14 cellular contexts compared by ENCODE assay signal in genomic region chr3:164470471-164470870, GRCh38.
DNase-seq lines count a peak whose midpoint lies in the region; TF ChIP-seq lines count a peak whose summit lies in the region.
"Had no signal": no experiment of that assay in that cellular context is flagged by ENCODE, and none has a peak within 500 bp of the region (broad histone marks: within the 10 kb centered on the region; RNA-seq: fewer than 3 reads in every experiment).

No MANE protein-coding gene starts in this region.

- DNase-seq in HS-27A (ENCODE audit: low read depth) (peak; percentile 62), adipocyte (ENCODE audit: low read depth) (peak; percentile 51), glomerular visceral epithelial cell (ENCODE audit: extremely low spot score) (peak; percentile 64), nephron progenitor cell (no peak), NCI-H2029 treated with DMSO at 0.1 percent for 48 hours (lab: John Stamatoyannopoulos, UW) (no peak)
- no peak for DNase-seq in stimulated activated naive CD4-positive, alpha-beta T cell treated with Interleukin-2 at 50 U/mL for 16 hours (lab: John Stamatoyannopoulos, UW)
- DNase-seq: BE2C; CD4-positive, alpha-beta memory T cell; DMS79; EL; GDM1; H9 had no signal

- no peaks in the 10 kb centered on the region for H3K36me3 Mint-ChIP-seq in nephron progenitor cell (ENCODE audit: low read depth)
- H3K36me3 Mint-ChIP-seq: CD4-positive, alpha-beta memory T cell had no signal

- no peak overlapping the region for H3K4me3 Mint-ChIP-seq in nephron progenitor cell
- H3K4me3 Mint-ChIP-seq: H9 had no signal

- no peak overlapping the region for H3K27ac Mint-ChIP-seq in nephron progenitor cell
- H3K27ac Mint-ChIP-seq: CD4-positive, alpha-beta memory T cell; H9 had no signal

- no peaks in the 10 kb centered on the region for H3K27me3 Mint-ChIP-seq in nephron progenitor cell (ENCODE audit: low read depth, poor library complexity)
- H3K27me3 Mint-ChIP-seq: CD4-positive, alpha-beta memory T cell had no signal

- H3K4me1 Mint-ChIP-seq in nephron progenitor cell: no peaks in the 10 kb centered on the region
- H3K4me1 Mint-ChIP-seq: CD4-positive, alpha-beta memory T cell; H9 had no signal

- TF ChIP-seq CTCF in nephron progenitor cell (IDR thresholded peaks at IDR 0.05): no peak

- H3K4me3 ChIP-seq in adipocyte (ENCODE audit: low read length): no peak overlapping the region
- H3K4me3 ChIP-seq: A549, K562 had no signal

- H3K9ac ChIP-seq in adipocyte (ENCODE audit: low read length): no peak overlapping the region

- no peaks in the 10 kb centered on the region for H3K27me3 ChIP-seq in adipocyte (replicated peaks; ENCODE audit: control insufficient read depth, insufficient read depth, low read length)
- H3K27me3 ChIP-seq: BE2C had no signal

- peaks cover 28% of the 10 kb centered on the region for H3K9me3 Mint-ChIP-seq in nephron progenitor cell

- H3K9me3 ChIP-seq in adipocyte (ENCODE audit: control insufficient read depth, low read length): peaks cover 10% of the 10 kb centered on the region
- H3K9me3 ChIP-seq: A549, BE2C had no signal

- no peaks in the 10 kb centered on the region for H3K36me3 ChIP-seq in adipocyte (ENCODE audit: control insufficient read depth, insufficient read depth, low read length, severe bottlenecking)
- H3K36me3 ChIP-seq: BE2C had no signal

- H3K4me1 ChIP-seq in adipocyte (ENCODE audit: control insufficient read depth, insufficient read depth, low read length): no peaks in the 10 kb centered on the region
- H3K4me1 ChIP-seq: BE2C had no signal

Comparison
In these comparisons a context has a peak if more than half of its experiments do, and no peak if none do; other contexts are left out.
1. DNase-seq: peak in HS-27A (single experiment), adipocyte (single experiment) and glomerular visceral epithelial cell (single experiment); none in stimulated activated naive CD4-positive, alpha-beta T cell treated with Interleukin-2 at 50 U/mL for 16 hours (single experiment), nephron progenitor cell (single experiment) and NCI-H2029 treated with DMSO at 0.1 percent for 48 hours (single experiment).